ENCODE assay signal across 12 cellular contexts in genomic region chr10:80522756-80523363, GRCh38. TPM values are rescaled to one million over a fixed set of nuclear protein-coding genes. Genes with fewer than 3 reads are reported as not detected.
A peak's percentile ranks its signal among the peaks of the same experiment; 100 is the strongest.
DNase-seq lines count a peak whose midpoint lies in the region; TF ChIP-seq lines count a peak whose summit lies in the region.
"Had no signal": no experiment of that assay in that cellular context is flagged by ENCODE, and none has a peak within 500 bp of the region (broad histone marks: within the 10 kb centered on the region; RNA-seq: fewer than 3 reads in every experiment).

No MANE protein-coding gene starts in this region.

- TF ChIP-seq RAD21 in Ishikawa (IDR thresholded peaks at IDR 0.05; ENCODE audit: low read depth): no peak

- H3K4me3 Mint-ChIP-seq in activated CD4-positive, alpha-beta T cell treated with anti-CD3 and anti-CD28 coated beads, Interleukin-2, amount 10 ng/mL, durations not matched to agents 7 days and 5 days: no peak overlapping the region
- H3K4me3 Mint-ChIP-seq in activated naive CD8-positive, alpha-beta T cell treated with anti-CD3 and anti-CD28 coated beads for 36 hours: no peak overlapping the region
- H3K4me3 Mint-ChIP-seq in nephron: no peak overlapping the region

- H3K9me2 ChIP-seq in OCI-LY7 (ENCODE audit: insufficient read depth, low read length): no peaks in the 10 kb centered on the region

- H3K4me3 ChIP-seq in OCI-LY7 (ENCODE audit: low read depth, low read length, poor library complexity, severe bottlenecking): no peak overlapping the region
- H3K4me3 ChIP-seq in esophagus muscularis mucosa: no peak overlapping the region
- H3K4me3 ChIP-seq: cardiac muscle cell, spleen had no signal

- H3K9me3 ChIP-seq in OCI-LY7 (ENCODE audit: low read length) (no peaks in the 10 kb centered on the region), esophagus muscularis mucosa (no peaks in the 10 kb centered on the region)
- H3K9me3 ChIP-seq: spleen had no signal

- intact Hi-C loops in OCI-LY7 (cut with micrococcal nuclease; ENCODE audit: unreplicated experiment): no loop called here
- intact Hi-C loops in esophagus muscularis mucosa (cut with DNase I): no loop called here

- H2AFZ ChIP-seq in OCI-LY7 (ENCODE audit: low read length): no peak overlapping the region

- TF ChIP-seq CTCF in nephron (IDR thresholded peaks at IDR 0.05; ENCODE audit: unreplicated experiment in 3 of 3) (no peak), OCI-LY7 (conservative IDR thresholded peaks at IDR 0.05; ENCODE audit: low read length) (no peak), esophagus muscularis mucosa (IDR thresholded peaks at IDR 0.05) (no peak)

- 80% methylated on average over 8 of the region's 8 CpGs for WGBS in esophagus muscularis mucosa

- H3K9me3 Mint-ChIP-seq in activated CD4-positive, alpha-beta T cell treated with anti-CD3 and anti-CD28 coated beads, Interleukin-2, amount 10 ng/mL, durations not matched to agents 7 days and 5 days: no peaks in the 10 kb centered on the region
- H3K9me3 Mint-ChIP-seq in activated naive CD8-positive, alpha-beta T cell treated with anti-CD3 and anti-CD28 coated beads for 36 hours: no peaks in the 10 kb centered on the region
- H3K9me3 Mint-ChIP-seq in nephron: no peaks in the 10 kb centered on the region

- H3K27me3 ChIP-seq in esophagus muscularis mucosa: no peaks in the 10 kb centered on the region
- H3K27me3 ChIP-seq: cardiac muscle cell, spleen had no signal

- H3K36me3 ChIP-seq in OCI-LY7 (ENCODE audit: insufficient read depth, low read length) (peaks cover 16% of the 10 kb centered on the region; the same call in 1 of the 2 replicates), esophagus muscularis mucosa (peaks cover 12 to 41% (median 33%) of the 10 kb centered on the region in 4 donors)

- CTCF ChIA-PET in activated CD4-positive, alpha-beta T cell treated with anti-CD3 and anti-CD28 coated beads, Interleukin-2, amount 10 ng/mL, durations not matched to agents 7 days and 5 days (lab: Charles Lee): interaction anchor here (0.5 to 1.6 kb wide), 3 partner anchors 17 to 115 kb away, joined by 3 to 4 read pairs (median 3); no protein-coding TSS in a partner anchor
- CTCF ChIA-PET in OCI-LY7 (lab: Charles Lee; ENCODE audit: unreplicated experiment): no interaction called here

- H3K36me3 Mint-ChIP-seq in activated CD4-positive, alpha-beta T cell treated with anti-CD3 and anti-CD28 coated beads, Interleukin-2, amount 10 ng/mL, durations not matched to agents 7 days and 5 days (ENCODE audit: low read depth): peaks cover 43% of the 10 kb centered on the region
- H3K36me3 Mint-ChIP-seq in activated naive CD8-positive, alpha-beta T cell treated with anti-CD3 and anti-CD28 coated beads for 36 hours: peaks cover 16% of the 10 kb centered on the region
- peaks cover 27% of the 10 kb centered on the region for H3K36me3 Mint-ChIP-seq in nephron (ENCODE audit: low read depth)

- BruUV-seq in OCI-LY7 (replicated peaks; lab: Mats Ljungman, UMichigan): no TSS peak

- no peaks in the 10 kb centered on the region for H3K27me3 Mint-ChIP-seq in activated CD4-positive, alpha-beta T cell treated with anti-CD3 and anti-CD28 coated beads, Interleukin-2, amount 10 ng/mL, durations not matched to agents 7 days and 5 days
- no peaks in the 10 kb centered on the region for H3K27me3 Mint-ChIP-seq in activated naive CD8-positive, alpha-beta T cell treated with anti-CD3 and anti-CD28 coated beads for 36 hours
- H3K27me3 Mint-ChIP-seq in nephron (ENCODE audit: low read depth): peaks cover 3% of the 10 kb centered on the region

- no peaks in the 10 kb centered on the region for H4K20me1 ChIP-seq in OCI-LY7 (ENCODE audit: insufficient read depth, low read length)

- H3K27ac ChIP-seq in OCI-LY7 (ENCODE audit: low read depth, low read length, poor library complexity, severe bottlenecking) (no peak overlapping the region), esophagus muscularis mucosa (replicated peaks in 1 of 4) (no peak overlapping the region)
- H3K27ac ChIP-seq: cardiac muscle cell had no signal

- peaks cover 68% of the 10 kb centered on the region for H3K4me1 Mint-ChIP-seq in activated CD4-positive, alpha-beta T cell treated with anti-CD3 and anti-CD28 coated beads, Interleukin-2, amount 10 ng/mL, durations not matched to agents 7 days and 5 days
- H3K4me1 Mint-ChIP-seq in activated naive CD8-positive, alpha-beta T cell treated with anti-CD3 and anti-CD28 coated beads for 36 hours: peaks cover 70% of the 10 kb centered on the region
- H3K4me1 Mint-ChIP-seq in nephron: peaks cover 27% of the 10 kb centered on the region

- TF ChIP-seq POLR2A in esophagus muscularis mucosa (IDR thresholded peaks at IDR 0.05; ENCODE audit: low read depth): no peak

- no peaks in the 10 kb centered on the region for H3K79me2 ChIP-seq in OCI-LY7 (ENCODE audit: insufficient read depth, low read depth, low read length)

- no peaks in the 10 kb centered on the region for H3K4me1 ChIP-seq in OCI-LY7 (ENCODE audit: insufficient read depth, low read length, poor library complexity, severe bottlenecking)
- peaks cover 7 to 15% (median 14%) of the 10 kb centered on the region in 4 donors for H3K4me1 ChIP-seq in esophagus muscularis mucosa

- TF ChIP-seq EP300 in Ishikawa (IDR thresholded peaks at IDR 0.05; ENCODE audit: borderline replicate concordance): peak; percentile 56; the same call in 1 of the 2 replicates
- TF ChIP-seq EP300 in esophagus muscularis mucosa (IDR thresholded peaks at IDR 0.05): no peak

- H3K4me2 ChIP-seq in OCI-LY7 (ENCODE audit: low read length): no peak overlapping the region

- DNase-seq in activated CD4-positive, alpha-beta T cell treated with anti-CD3 and anti-CD28 coated beads, Interleukin-2, amount 10 ng/mL, durations not matched to agents 7 days and 5 days: no peak
- no peak for DNase-seq in activated CD4-positive, alpha-beta T cell treated with anti-CD3 and anti-CD28 coated beads for 48 hours
- DNase-seq in activated naive CD8-positive, alpha-beta T cell treated with anti-CD3 and anti-CD28 coated beads for 36 hours: peak; percentile 41
- DNase-seq in OCI-LY7 (ENCODE audit: low spot score) (no peak), superior temporal gyrus (ENCODE audit: extremely low spot score) (no peak), esophagus muscularis mucosa (ENCODE audit: extremely low spot score) (no peak)
- DNase-seq: activated gamma-delta T cell, NCI-H1105 treated with DMSO at 0.1 percent for 48 hours, spleen had no signal

- POLR2A ChIA-PET in activated CD4-positive, alpha-beta T cell treated with anti-CD3 and anti-CD28 coated beads, Interleukin-2, amount 10 ng/mL, durations not matched to agents 7 days and 5 days (lab: Charles Lee): no interaction called here
- POLR2A ChIA-PET in OCI-LY7 (lab: Charles Lee): no interaction called here

- peak overlapping the region; percentile 78 for H3K27ac Mint-ChIP-seq in activated CD4-positive, alpha-beta T cell treated with anti-CD3 and anti-CD28 coated beads, Interleukin-2, amount 10 ng/mL, durations not matched to agents 7 days and 5 days
- peak overlapping the region; percentile 81 for H3K27ac Mint-ChIP-seq in activated naive CD8-positive, alpha-beta T cell treated with anti-CD3 and anti-CD28 coated beads for 36 hours
- H3K27ac Mint-ChIP-seq in nephron: peak overlapping the region in 2 of 3 experiments; percentile 51

TF ChIP-seq in Ishikawa, 13 proteins besides CTCF, POLR2A, EP300 and RAD21:
- TF ChIP-seq TAF1 (IDR thresholded peaks at IDR 0.05; ENCODE audit: low read depth) (no peak), CEBPB (IDR thresholded peaks at IDR 0.05) (0 out of 2 replicates have a peak, but pooled peaks have one; percentile 12), FOXM1 (IDR thresholded peaks at IDR 0.05; ENCODE audit: borderline replicate concordance, low read depth) (peak; percentile 22; the same call in 1 of the 2 replicates), NFIC (IDR thresholded peaks at IDR 0.05) (peak; percentile 53; the same call in 1 of the 2 replicates), TCF12 (IDR thresholded peaks at IDR 0.05; ENCODE audit: low read depth) (peak; percentile 57; the same call in 1 of the 2 replicates)
TF ChIP-seq in Ishikawa: peak in this region for 4.

RNA-seq across cellular contexts. Expression of gene SH2D4B, which starts 14.8 kb away (rescaled TPM):
- under 1 TPM; 0.07 to 0.10 TPM for total RNA-seq in activated CD4-positive, alpha-beta T cell treated with anti-CD3 and anti-CD28 coated beads, Interleukin-2, amount 10 ng/mL, durations not matched to agents 7 days and 5 days
- under 1 TPM; 0.08 to 0.18 TPM for total RNA-seq in activated naive CD8-positive, alpha-beta T cell treated with anti-CD3 and anti-CD28 coated beads for 36 hours
- 0.03 TPM in 1 of 2 replicates, not detected in the other for total RNA-seq in OCI-LY7 (2014; rRNA removed; shearing (Covaris generic))
- total RNA-seq in OCI-LY7 (2022) (not detected in 2 replicates), esophagus muscularis mucosa (under 1 TPM in 2 of 4 donors, not detected in 2; 0.26 to 0.42 TPM)
- total RNA-seq: cardiac muscle cell had no signal
